Comparison of ENCODE assay signal across 8 cellular contexts in the genomic region with DNA sequence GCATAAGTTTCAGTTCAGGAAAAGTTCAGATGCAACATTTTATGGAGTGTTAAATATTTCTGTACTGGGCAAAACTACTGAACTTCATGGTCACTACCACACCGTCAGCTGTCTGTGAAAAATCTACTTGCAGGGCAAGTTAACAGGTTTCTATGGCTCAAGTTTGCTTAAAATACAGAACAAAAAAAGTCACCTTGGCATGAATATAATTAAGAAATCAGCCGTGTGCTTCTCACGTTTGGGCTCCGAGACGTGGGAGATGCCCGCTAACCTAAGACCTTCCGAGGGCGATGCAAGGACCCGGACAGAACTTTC. TPM values are rescaled to one million over a fixed set of nuclear protein-coding genes. Genes with fewer than 3 reads are reported as not detected.
DNase-seq lines count a peak whose midpoint lies in the region; ATAC-seq and TF ChIP-seq lines count a peak whose summit lies in the region.

No MANE protein-coding gene starts in this region.

- H3K79me2 ChIP-seq in DND-41 (ENCODE audit: insufficient read depth, low read length) (peaks cover 63% of the 10 kb centered on the region), mammary epithelial cell (ENCODE audit: insufficient read depth, low read length) (peaks cover 54% of the 10 kb centered on the region)

- H3K27ac ChIP-seq in DND-41 (ENCODE audit: low read length) (peak overlapping the region; percentile 84), HL-60 (replicated peaks) (peak overlapping the region; percentile 86), mammary epithelial cell (ENCODE audit: insufficient read depth, low read depth, low read length) (peak overlapping the region; percentile 45), mucosa of rectum (ENCODE audit: low read depth in 2 of 2, low read length in 2 of 2) (peak overlapping the region; percentile 93 to 95)

- H3K9me3 ChIP-seq in DND-41 (ENCODE audit: insufficient read depth, low read length, severe bottlenecking) (no peaks in the 10 kb centered on the region), mammary epithelial cell (replicated peaks; ENCODE audit: insufficient read depth, low read length) (no peaks in the 10 kb centered on the region), mucosa of rectum (ENCODE audit: control insufficient read depth in 2 of 2, low read length in 2 of 2) (no peaks in the 10 kb centered on the region)

- H2AFZ ChIP-seq in DND-41 (ENCODE audit: low read depth, low read length) = peak overlapping the region; percentile 79
- H2AFZ ChIP-seq in mammary epithelial cell (ENCODE audit: low read depth, low read length) = peak overlapping the region; percentile 91

- H3K27me3 ChIP-seq in DND-41 (ENCODE audit: insufficient read depth, low read length, poor library complexity) (no peaks in the 10 kb centered on the region), HL-60 (ENCODE audit: insufficient read depth, poor library complexity, severe bottlenecking) (no peaks in the 10 kb centered on the region), mammary epithelial cell (ENCODE audit: insufficient read depth, low read length) (no peaks in the 10 kb centered on the region), mucosa of rectum (ENCODE audit: control insufficient read depth in 2 of 2, insufficient read depth in 2 of 2, low read length in 2 of 2) (no peaks in the 10 kb centered on the region)

- H3K4me2 ChIP-seq in DND-41 (ENCODE audit: insufficient read depth, low read length) (peak overlapping the region; percentile 76), mammary epithelial cell (ENCODE audit: insufficient read depth, low read depth, low read length) (peak overlapping the region; percentile 87)

- ATAC-seq in DND-41 (ENCODE audit: insufficient read depth, low read depth) = no peak

- H3K4me3 ChIP-seq in DND-41 (ENCODE audit: low read depth in 1 of 2, low read length in 2 of 2) = peak overlapping the region; percentile 69 to 77
- peak overlapping the region; percentile 73 for H3K4me3 ChIP-seq in HL-60 (replicated peaks; ENCODE audit: insufficient read depth, low read length)
- peak overlapping the region; percentile 58 to 93 (median 92) for H3K4me3 ChIP-seq in mammary epithelial cell (replicated peaks in 1 of 3; ENCODE audit: insufficient read depth in 1 of 3, low read depth in 2 of 3, low read length in 3 of 3)
- H3K4me3 ChIP-seq in mucosa of rectum (ENCODE audit: low read length in 2 of 2) = peak overlapping the region; percentile 79 to 94

- peaks cover 5% of the 10 kb centered on the region; the same call in 1 of the 2 replicates for H3K36me3 ChIP-seq in DND-41 (ENCODE audit: insufficient read depth, low read length)
- no peaks in the 10 kb centered on the region for H3K36me3 ChIP-seq in mammary epithelial cell (ENCODE audit: insufficient read depth, low read length)
- no peaks in the 10 kb centered on the region for H3K36me3 ChIP-seq in mucosa of rectum (ENCODE audit: control insufficient read depth in 2 of 2, insufficient read depth in 2 of 2, low read length in 2 of 2)

- peak overlapping the region; percentile 90 for H3K9ac ChIP-seq in DND-41 (ENCODE audit: low read depth, low read length)
- H3K9ac ChIP-seq in mammary epithelial cell (ENCODE audit: insufficient read depth, low read length) = peak overlapping the region; percentile 85
- H3K9ac ChIP-seq in mucosa of rectum (ENCODE audit: low read depth in 1 of 2, low read length in 2 of 2) = peak overlapping the region; percentile 85 to 87

- 0% methylated on average over 4 of the region's 9 CpGs for WGBS in mammary epithelial cell (ENCODE audit: low coverage, missing lambda C conversion rate)

- TF ChIP-seq CTCF in DND-41 (IDR thresholded peaks at IDR 0.05; ENCODE audit: borderline replicate concordance, extremely low read depth, low read length, poor library complexity, severe bottlenecking) (no peak), HL-60 (IDR thresholded peaks at IDR 0.05; ENCODE audit: insufficient read depth, low read length) (no peak), mammary epithelial cell (conservative IDR thresholded peaks at IDR 0.05 in 1 of 2, IDR thresholded peaks at IDR 0.05 in 1 of 2; ENCODE audit: extremely low read depth in 1 of 2, insufficient read depth in 1 of 2, low read depth in 1 of 2, low read length in 2 of 2) (no peak)

- H3K4me1 ChIP-seq in DND-41 (ENCODE audit: insufficient read depth, low read length) (peaks cover 40% of the 10 kb centered on the region), mammary epithelial cell (ENCODE audit: insufficient read depth, low read length) (no peaks in the 10 kb centered on the region), mucosa of rectum (ENCODE audit: control insufficient read depth in 2 of 2, insufficient read depth in 2 of 2, low read length in 2 of 2) (peaks cover 16 to 38% of the 10 kb centered on the region in 2 donors)

- intact Hi-C loops in mammary epithelial cell (cut with micrococcal nuclease) = no loop called here

- BruUV-seq in mammary epithelial cell (replicated peaks; lab: Mats Ljungman, UMichigan) = no TSS peak

- in situ Hi-C loops in mammary epithelial cell (cut with MboI; ENCODE audit: low sequenced_read_pairs in 2 of 2) = no loop called here

- CTCF ChIA-PET in mammary epithelial cell (lab: Charles Lee; ENCODE audit: low non-redundant PET) = interaction anchor here (0.6 kb wide), 1 partner anchor 20 kb away, joined by 3 read pairs; no protein-coding TSS in a partner anchor

- no peak for DNase-seq in DND-41
- no peak for DNase-seq in HL-60 (ENCODE audit: low read depth in 1 of 2, low spot score in 1 of 2)
- DNase-seq in mammary epithelial cell = peak; percentile 17
- DNase-seq in stimulated activated CD4-positive, alpha-beta T cell treated with anti-CD3 and anti-CD28 coated beads, Interleukin-15, amount 100 ng/mL, for 24 hours = no peak
- DNase-seq in AG08396 (ENCODE audit: low spot score) = no peak
- DNase-seq in NCI-H2227 treated with DMSO at 0.1 percent for 48 hours (lab: John Stamatoyannopoulos, UW) = no peak
- DNase-seq in amygdala (lab: John Stamatoyannopoulos, UW) = no peak

- H4K20me1 ChIP-seq in DND-41 (ENCODE audit: insufficient read depth, low read length) = peaks cover 7% of the 10 kb centered on the region; the same call in 1 of the 2 replicates
- no peaks in the 10 kb centered on the region for H4K20me1 ChIP-seq in mammary epithelial cell (ENCODE audit: insufficient read depth, low read length)

- dilution Hi-C loops in mammary epithelial cell (cut with HindIII; ENCODE audit: low sequenced_read_pairs) = no loop called here

RNA-seq across cellular contexts. Expression of a gene that starts 0.6 kb away (rescaled TPM):
- 10 to 100 TPM; 16.2 to 21.1 TPM for total RNA-seq in mammary epithelial cell
- 7.8 TPM for polyA plus RNA-seq in mammary epithelial cell
- polyA minus RNA-seq in mammary epithelial cell = 7.9 TPM
